Comparison of ENCODE assay signal across 26 cellular contexts in the genomic region with DNA sequence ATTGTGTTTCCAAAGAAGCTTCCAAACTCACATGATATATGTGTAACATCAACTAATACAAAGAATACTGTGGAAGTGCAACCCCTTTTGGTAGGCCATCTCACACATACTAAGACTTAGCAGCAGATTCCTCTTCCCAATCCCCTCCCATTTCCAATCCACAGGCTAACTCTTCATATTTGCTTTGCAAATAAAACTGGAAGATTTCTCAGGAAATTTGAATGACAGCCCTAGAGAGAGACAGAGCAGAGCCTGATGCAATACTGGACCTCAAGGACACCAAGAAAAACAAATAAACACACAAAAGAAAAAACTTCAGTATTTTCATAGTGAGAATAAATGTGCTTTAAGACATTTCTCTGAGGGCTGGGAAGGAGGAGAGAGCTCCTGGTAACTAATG.
"Had no signal": no experiment of that assay in that cellular context is flagged by ENCODE, and none has a peak within 500 bp of the region (broad histone marks: within the 10 kb centered on the region; RNA-seq: fewer than 3 reads in every experiment).

No MANE protein-coding gene starts in this region.

- H3K27ac ChIP-seq: ascending aorta, cardiac muscle cell, Peyer's patch, RWPE1, SJCRH30, VCaP had no signal

- H3K4me2 ChIP-seq: SK-N-SH had no signal

- ATAC-seq: activated CD4-positive, alpha-beta T cell treated with anti-CD3 and anti-CD28 coated beads for 36 hours; activated CD8-positive, alpha-beta T cell treated with anti-CD3 and anti-CD28 coated beads for 36 hours had no signal

- H3K27me3 ChIP-seq: ascending aorta, cardiac muscle cell, Peyer's patch, SJCRH30 had no signal

- H3K4me1 ChIP-seq: ascending aorta, Peyer's patch, SJCRH30 had no signal

- H3K27me3 Mint-ChIP-seq: activated CD4-positive, alpha-beta T cell treated with anti-CD3 and anti-CD28 coated beads for 36 hours; activated CD8-positive, alpha-beta T cell treated with anti-CD3 and anti-CD28 coated beads for 36 hours; activated naive CD4-positive, alpha-beta T cell treated with anti-CD3 and anti-CD28 coated beads, Interleukin-2, amount 50 U/mL, for 24 hours; brain had no signal

- H3K4me3 ChIP-seq: ascending aorta, cardiac muscle cell, Peyer's patch, SJCRH30 had no signal

- H3K9ac ChIP-seq: SK-N-SH had no signal

- H3K27ac Mint-ChIP-seq: activated CD4-positive, alpha-beta T cell treated with anti-CD3 and anti-CD28 coated beads for 36 hours; activated CD8-positive, alpha-beta T cell treated with anti-CD3 and anti-CD28 coated beads for 36 hours; activated naive CD4-positive, alpha-beta T cell treated with anti-CD3 and anti-CD28 coated beads, Interleukin-2, amount 50 U/mL, for 24 hours; brain had no signal

- H3K4me3 Mint-ChIP-seq: activated CD4-positive, alpha-beta T cell treated with anti-CD3 and anti-CD28 coated beads for 36 hours; activated CD8-positive, alpha-beta T cell treated with anti-CD3 and anti-CD28 coated beads for 36 hours; activated naive CD4-positive, alpha-beta T cell treated with anti-CD3 and anti-CD28 coated beads, Interleukin-2, amount 50 U/mL, for 24 hours; brain had no signal

- H3K9me3 ChIP-seq: ascending aorta, Peyer's patch, SJCRH30, SK-N-SH had no signal

- H3K4me1 Mint-ChIP-seq: activated CD4-positive, alpha-beta T cell treated with anti-CD3 and anti-CD28 coated beads for 36 hours; activated naive CD4-positive, alpha-beta T cell treated with anti-CD3 and anti-CD28 coated beads, Interleukin-2, amount 50 U/mL, for 24 hours; brain had no signal

- DNase-seq: activated CD4-positive, alpha-beta T cell treated with anti-CD3 and anti-CD28 coated beads for 36 hours; activated CD8-positive, alpha-beta memory T cell treated with anti-CD3 and anti-CD28 coated beads, Interleukin-2, amount 50 U/mL, for 4 hours; activated CD8-positive, alpha-beta T cell treated with anti-CD3 and anti-CD28 coated beads for 36 hours; activated naive CD4-positive, alpha-beta T cell; amniotic stem cell; Karpas-422; NCI-H1092; NCI-H1417; NCI-H1930; NCI-H2107; NCI-H2171 treated with DMSO at 0.1 percent for 48 hours; NCI-H226; NCI-H69; NK-92 treated with Interleukin-12 subunit alpha and Interleukin-12 subunit beta, amount 100 ng/mL, for 24 hours; OCI-M1; Peyer's patch; Right ventricle myocardium superior; SJCRH30; SK-N-SH; T-helper 1 cell had no signal

- H3K36me3 Mint-ChIP-seq: activated naive CD4-positive, alpha-beta T cell treated with anti-CD3 and anti-CD28 coated beads, Interleukin-2, amount 50 U/mL, for 24 hours; brain had no signal

- H3K36me3 ChIP-seq: ascending aorta, cardiac muscle cell, Peyer's patch, SJCRH30 had no signal
